In genomic region chr19:7395793-7396192, GRCh38 we compare ENCODE assay signal across 9 cellular contexts. TPM values are rescaled to one million over a fixed set of nuclear protein-coding genes. Genes with fewer than 3 reads are reported as not detected.
DNase-seq lines count a peak whose midpoint lies in the region; ATAC-seq, FAIRE-seq and TF ChIP-seq lines count a peak whose summit lies in the region.
"Had no signal": no experiment of that assay in that cellular context is flagged by ENCODE, and none has a peak within 500 bp of the region (broad histone marks: within the 10 kb centered on the region; RNA-seq: fewer than 3 reads in every experiment).

No MANE protein-coding gene starts in this region.

- H3K4me3 Mint-ChIP-seq in activated naive CD4-positive, alpha-beta T cell treated with anti-CD3 and anti-CD28 coated beads for 36 hours: peak overlapping the region; percentile 90
- H3K4me3 Mint-ChIP-seq in type B pancreatic cell: peak overlapping the region; percentile 93

- no peak for TF ChIP-seq CTCF in astrocyte of the cerebellum (IDR thresholded peaks at IDR 0.05; ENCODE audit: low read depth, low read length, missing control alignments)
- TF ChIP-seq CTCF in lower leg skin (IDR thresholded peaks at IDR 0.05): no peak
- TF ChIP-seq CTCF in type B pancreatic cell (conservative IDR thresholded peaks at IDR 0.05): no peak

- peaks cover 32% of the 10 kb centered on the region for H3K4me1 Mint-ChIP-seq in activated naive CD4-positive, alpha-beta T cell treated with anti-CD3 and anti-CD28 coated beads for 36 hours (ENCODE audit: low read depth)
- peaks cover 26% of the 10 kb centered on the region for H3K4me1 Mint-ChIP-seq in type B pancreatic cell (ENCODE audit: unreplicated experiment)

- DNase-seq in activated naive CD4-positive, alpha-beta T cell treated with anti-CD3 and anti-CD28 coated beads for 36 hours: no peak
- no peak for DNase-seq in activated naive CD4-positive, alpha-beta T cell treated with Interleukin-2 at 50 U/mL for 16 hours
- DNase-seq in astrocyte of the cerebellum (ENCODE audit: low read depth) (no peak), lower leg skin (ENCODE audit: low spot score in 2 of 2) (no peak), type B pancreatic cell (ENCODE audit: extremely low spot score, unreplicated experiment) (no peak), NCI-H1092 treated with DMSO at 0.1 percent for 48 hours (lab: John Stamatoyannopoulos, UW) (no peak), H54 (ENCODE audit: insufficient read length, low spot score) (no peak)
- DNase-seq: retina had no signal

- H3K36me3 Mint-ChIP-seq in activated naive CD4-positive, alpha-beta T cell treated with anti-CD3 and anti-CD28 coated beads for 36 hours (ENCODE audit: low read depth): peaks cover 6% of the 10 kb centered on the region
- H3K36me3 Mint-ChIP-seq in type B pancreatic cell: no peaks in the 10 kb centered on the region

- CTCF ChIA-PET in activated naive CD4-positive, alpha-beta T cell treated with anti-CD3 and anti-CD28 coated beads for 36 hours (lab: Charles Lee): interaction anchor here (0.6 to 1.6 kb wide), 3 partner anchors 12 to 450 kb away, joined by 3 to 4 read pairs (median 3); no protein-coding TSS in a partner anchor

- FAIRE-seq in H54 (lab: Jason Lieb, UNC): no peak

- intact Hi-C loops in activated naive CD4-positive, alpha-beta T cell treated with anti-CD3 and anti-CD28 coated beads for 36 hours (cut with micrococcal nuclease): loop anchor here (2.0 to 5.0 kb wide), 2 partner anchors 48 to 139 kb away; partner anchors contain the start of genes ARHGEF18 and PNPLA6
- intact Hi-C loops in lower leg skin (cut with DNase I; ENCODE audit: low total_unique reads): no loop called here

- WGBS in lower leg skin, 2 donors: 9 to 11% methylated on average over 7 of the region's 7 CpGs

- ATAC-seq in HG03025 (IDR thresholded peaks at IDR 0.05; ENCODE audit: low FRiP score, unreplicated experiment): no peak

- peak overlapping the region; percentile 68 for H3K27ac Mint-ChIP-seq in activated naive CD4-positive, alpha-beta T cell treated with anti-CD3 and anti-CD28 coated beads for 36 hours
- peak overlapping the region; percentile 84 for H3K27ac Mint-ChIP-seq in type B pancreatic cell

- TF ChIP-seq POLR2A in lower leg skin (IDR thresholded peaks at IDR 0.05): no peak
- TF ChIP-seq POLR2A in H54 (IDR thresholded peaks at IDR 0.05; ENCODE audit: low read depth, low read length): no peak

- H3K4me3 ChIP-seq in astrocyte of the cerebellum (ENCODE audit: low read depth, low read length) (peak overlapping the region; percentile 88), lower leg skin (ENCODE audit: low read depth, poor library complexity, severe bottlenecking) (peak overlapping the region; percentile 97)

- H3K27me3 Mint-ChIP-seq in activated naive CD4-positive, alpha-beta T cell treated with anti-CD3 and anti-CD28 coated beads for 36 hours (ENCODE audit: low read depth): no peaks in the 10 kb centered on the region
- H3K27me3 Mint-ChIP-seq in type B pancreatic cell: no peaks in the 10 kb centered on the region

- in situ Hi-C loops in astrocyte of the cerebellum (cut with HindIII; ENCODE audit: low sequenced_read_pairs): no loop called here

- H3K9me3 Mint-ChIP-seq in activated naive CD4-positive, alpha-beta T cell treated with anti-CD3 and anti-CD28 coated beads for 36 hours: no peaks in the 10 kb centered on the region
- no peaks in the 10 kb centered on the region for H3K9me3 Mint-ChIP-seq in type B pancreatic cell

RNA-seq across cellular contexts. Expression of gene ARHGEF18, which starts 47.1 kb away (rescaled TPM):
- 10 to 100 TPM; 24.6 to 28.7 TPM for total RNA-seq in activated naive CD4-positive, alpha-beta T cell treated with anti-CD3 and anti-CD28 coated beads for 36 hours
- 10 to 100 TPM; 32.3 to 49.2 (median 36.3) TPM for total RNA-seq in lower leg skin
- 40.9 and 44.1 TPM in 2 replicates for total RNA-seq in type B pancreatic cell (ENCODE audit: low replicate concordance)
